In genomic region chr1:183375381-183375780, GRCh38 we compare ENCODE assay signal across 3 cellular contexts.
TF ChIP-seq lines count a peak whose summit lies in the region.

No MANE protein-coding gene starts in this region.

TF ChIP-seq in A549, 52 proteins besides CTCF, POLR2A, EP300 and RAD21:
- TF ChIP-seq PHF8 (IDR thresholded peaks at IDR 0.05; ENCODE audit: borderline replicate concordance, low read depth) (no peak), KDM5A (IDR thresholded peaks at IDR 0.05) (no peak), RFX5 (IDR thresholded peaks at IDR 0.05) (no peak), MAFK (IDR thresholded peaks at IDR 0.05; ENCODE audit: partially characterized antibody) (peak; percentile 77), ZNF302 (CRISPR knock-in tag; IDR thresholded peaks at IDR 0.05) (no peak), TP53 (CRISPR knock-in tag; IDR thresholded peaks at IDR 0.05) (no peak)

TF ChIP-seq in IMR-90, 13 proteins besides CTCF, POLR2A, EP300 and RAD21:
- peak; percentile 56 for TF ChIP-seq MAFK (IDR thresholded peaks at IDR 0.05; ENCODE audit: low read depth, low read length)
- no peak for TF ChIP-seq BHLHE40 (IDR thresholded peaks at IDR 0.05; ENCODE audit: low read depth, low read length)

TF ChIP-seq in K562, 482 proteins besides CTCF, POLR2A, EP300 and RAD21:
- TF ChIP-seq ZNF316 (IDR thresholded peaks at IDR 0.05) (peak; percentile 83), HNRNPH1 (optimal IDR thresholded peaks at IDR 0.05; ENCODE audit: low read depth, low read length) (no peak), MAFG (tag; conservative IDR thresholded peaks at IDR 0.05) (peak; percentile 68), FOXJ3 (CRISPR knock-in tag; IDR thresholded peaks at IDR 0.05) (no peak), C11orf30 (IDR thresholded peaks at IDR 0.05; ENCODE audit: low read depth) (peak; percentile 65; the same call in 1 of the 2 replicates), MAFF (IDR thresholded peaks at IDR 0.05; ENCODE audit: low read length) (peak; percentile 56; the same call in 1 of the 2 replicates), ZC3H8 (IDR thresholded peaks at IDR 0.05) (no peak), ZNF140 (CRISPR knock-in tag; IDR thresholded peaks at IDR 0.05) (no peak), E2F5 (CRISPR knock-in tag; IDR thresholded peaks at IDR 0.05) (no peak), ZNF764 (CRISPR knock-in tag; IDR thresholded peaks at IDR 0.05; ENCODE audit: low read depth) (no peak)
